Comparison of ENCODE assay signal across 1 cellular context in genomic region chr6:79586548-79586947, GRCh38.
TF ChIP-seq lines count a peak whose summit lies in the region.

No MANE protein-coding gene starts in this region.

TF ChIP-seq in WTC11, 78 proteins besides CTCF, POLR2A, EP300 and RAD21 (continued from another document):
- TF ChIP-seq AR (CRISPR knock-in tag; IDR thresholded peaks at IDR 0.05) (no peak), NFATC4 (CRISPR knock-in tag; IDR thresholded peaks at IDR 0.05) (no peak), RELA (CRISPR knock-in tag; IDR thresholded peaks at IDR 0.05; ENCODE audit: borderline replicate concordance) (no peak)
